ENCODE assay signal across 1 cellular context in genomic region chr2:159098374-159098773, GRCh38.
TF ChIP-seq lines count a peak whose summit lies in the region.

No MANE protein-coding gene starts in this region.

TF ChIP-seq in liver, 16 proteins besides CTCF, POLR2A, EP300 and RAD21 (continued from another document):
- TF ChIP-seq REST (IDR thresholded peaks at IDR 0.05): no peak
- TF ChIP-seq FOXA1 (IDR thresholded peaks at IDR 0.05): no peak
TF ChIP-seq in liver: peak in this region for 0.
